In the genomic region with DNA sequence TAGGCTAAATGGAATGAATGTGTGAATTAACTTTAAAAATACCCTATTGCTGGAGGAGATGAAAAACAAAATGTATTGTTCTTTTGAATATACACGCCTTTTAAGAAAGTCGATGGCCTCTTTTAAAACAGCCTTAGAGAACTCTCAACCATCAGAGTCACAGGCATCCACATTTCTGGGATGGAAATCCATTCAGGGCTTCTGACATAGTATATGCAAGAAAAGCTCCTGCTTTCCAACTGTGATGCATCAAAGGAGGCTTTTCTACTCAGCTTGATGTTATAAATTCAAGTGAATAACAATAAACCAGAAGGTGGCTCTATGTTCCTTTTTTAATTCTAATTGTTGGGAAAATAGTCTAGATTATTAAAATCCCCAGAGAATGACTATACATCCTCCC, we compare ENCODE assay signal across 29 cellular contexts.
"Had no signal": no experiment of that assay in that cellular context is flagged by ENCODE, and none has a peak within 500 bp of the region (broad histone marks: within the 10 kb centered on the region; RNA-seq: fewer than 3 reads in every experiment).

No MANE protein-coding gene starts in this region.

- DNase-seq: islet precursor cell; left ventricle myocardium inferior; mesendoderm; midbrain; mucosa of descending colon; naive thymus-derived CD4-positive, alpha-beta T cell; nucleus accumbens; pancreas; posterior cingulate gyrus; retina; right cardiac atrium; stimulated activated CD4-positive, alpha-beta T cell treated with anti-CD3 and anti-CD28 coated beads, Interleukin-12 subunit alpha, Interleukin-12 subunit beta, amount 100 ng/mL, for 4 hours; stimulated activated CD4-positive, alpha-beta T cell treated with anti-CD3 and anti-CD28 coated beads, Interleukin-15, amount 100 ng/mL, for 24 hours; stimulated activated CD4-positive, alpha-beta T cell treated with anti-CD3 and anti-CD28 coated beads, Interleukin-2, amount 100 ng/mL, for 24 hours; stimulated activated CD4-positive, alpha-beta T cell treated with anti-CD3 and anti-CD28 coated beads, Interleukin-4, amount 100 ng/mL, for 1 hour; stimulated activated naive B cell treated with anti-CD40 and anti-IgM and Interleukin-4, amounts not matched to agents 10 μg/mL and 1 μg/mL and 100 μg/mL, for 72 hours; stimulated activated naive CD8-positive, alpha-beta T cell treated with anti-CD3 and anti-CD28 coated beads, Interleukin-15, Interleukin-2, amounts not matched to agents 100 U/mL and 50 U/mL, for 24 hours; stomach; tibial artery; trophoblast cell; upper lobe of right lung had no signal

- H3K27ac ChIP-seq: hepatocyte, left ventricle myocardium inferior, pancreas, prostate gland, skin epidermis, stomach, thoracic aorta, tibial artery, upper lobe of right lung had no signal

- H2AFZ ChIP-seq: hepatocyte had no signal

- H3K9me3 ChIP-seq: mucosa of descending colon, pancreas, prostate gland, stomach, thoracic aorta, tibial artery, upper lobe of right lung had no signal

- H3K4me2 ChIP-seq: hepatocyte had no signal

- H3K4me1 ChIP-seq: left ventricle myocardium inferior, pancreas, stomach, tibial artery, upper lobe of right lung had no signal

- H3K4me3 ChIP-seq: hepatocyte, left ventricle myocardium inferior, lung, mucosa of descending colon, pancreas, prostate gland, skin epidermis, stomach, thoracic aorta, tibial artery, upper lobe of right lung had no signal

- H3K79me2 ChIP-seq: hepatocyte had no signal

- ATAC-seq: mucosa of descending colon; naive thymus-derived CD4-positive, alpha-beta T cell; natural killer cell treated with Interleukin-12 subunit alpha and Interleukin-12 subunit beta and Interleukin-15 and Interleukin-18, amount 100 ng/mL, for 72 hours; pancreas; right cardiac atrium; sciatic nerve; stimulated activated naive B cell treated with anti-CD40 and anti-IgM and Interleukin-4, amounts not matched to agents 10 μg/mL and 1 μg/mL and 100 μg/mL, for 72 hours; stimulated activated naive CD8-positive, alpha-beta T cell treated with anti-CD3 and anti-CD28 coated beads, Interleukin-15, Interleukin-2, amounts not matched to agents 100 U/mL and 50 U/mL, for 24 hours; upper lobe of right lung had no signal

- FAIRE-seq: pancreas, urothelium cell line had no signal

- H3K36me3 ChIP-seq: left ventricle myocardium inferior, pancreas, prostate gland, stomach, thoracic aorta, tibial artery, upper lobe of right lung had no signal

- H3K27me3 ChIP-seq: hepatocyte, pancreas, stomach, tibial artery, upper lobe of right lung had no signal
